In genomic region chr14:56801920-56802319, GRCh38 we compare ENCODE assay signal across 23 cellular contexts. TPM values are rescaled to one million over a fixed set of nuclear protein-coding genes. Genes with fewer than 3 reads are reported as not detected.
"Had no signal": no experiment of that assay in that cellular context is flagged by ENCODE, and none has a peak within 500 bp of the region (broad histone marks: within the 10 kb centered on the region; RNA-seq: fewer than 3 reads in every experiment).

No MANE protein-coding gene starts in this region.

- DNase-seq: effector CD8-positive, alpha-beta T cell; heart right ventricle; hypothalamus; kidney; left cardiac atrium; left ventricle myocardium superior; naive thymus-derived CD8-positive, alpha-beta T cell; right cardiac atrium; small intestine; stimulated activated CD4-positive, alpha-beta T cell treated with anti-CD3 and anti-CD28 coated beads, Interleukin-12 subunit alpha, Interleukin-12 subunit beta, amount 100 ng/mL, for 4 hours; stimulated activated naive CD4-positive, alpha-beta T cell treated with Interleukin-2 at 50 U/mL for 16 hours; thyroid gland had no signal

- H3K9me3 ChIP-seq: suprapubic skin, thyroid gland had no signal

- ATAC-seq: esophagus mucosa; heart right ventricle; left cardiac atrium; left ventricle myocardium superior; naive thymus-derived CD8-positive, alpha-beta T cell; right cardiac atrium had no signal

- H3K27ac ChIP-seq: coronary artery, heart right ventricle, suprapubic skin, thyroid gland had no signal

- H3K4me3 ChIP-seq: coronary artery, heart right ventricle, suprapubic skin, thyroid gland had no signal

- H3K36me3 ChIP-seq: heart right ventricle, suprapubic skin, thyroid gland had no signal

RNA-seq across cellular contexts. Expression of gene OTX2, which starts 8.4 kb away (rescaled TPM):
- total RNA-seq: chondrocyte; dermis microvascular lymphatic vessel endothelial cell; esophagus mucosa; fibroblast of lung; heart right ventricle; kidney; left cardiac atrium; left ventricle myocardium superior; lung microvascular endothelial cell; mesenteric fat pad; mononuclear cell; naive thymus-derived CD8-positive, alpha-beta T cell; osteocyte; posterior vena cava; right cardiac atrium; suprapubic skin; thyroid gland had no signal
- polyA plus RNA-seq: fibroblast of lung; heart right ventricle; naive thymus-derived CD8-positive, alpha-beta T cell; right cardiac atrium; small intestine had no signal
